1 cellular context compared by ENCODE assay signal in genomic region chr19:1794424-1795185, GRCh38.
A peak's percentile ranks its signal among the peaks of the same experiment; 100 is the strongest.
TF ChIP-seq lines count a peak whose summit lies in the region.

No MANE protein-coding gene starts in this region.

TF ChIP-seq in H1, 55 proteins besides CTCF, POLR2A, EP300 and RAD21 (continued from another document):
- TF ChIP-seq RBBP5 (IDR thresholded peaks at IDR 0.05; ENCODE audit: borderline replicate concordance, low read depth, low read length): no peak
- TF ChIP-seq, protein P1, sequence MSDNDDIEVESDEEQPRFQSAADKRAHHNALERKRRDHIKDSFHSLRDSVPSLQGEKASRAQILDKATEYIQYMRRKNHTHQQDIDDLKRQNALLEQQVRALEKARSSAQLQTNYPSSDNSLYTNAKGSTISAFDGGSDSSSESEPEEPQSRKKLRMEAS (IDR thresholded peaks at IDR 0.05): peak; percentile 30; the same call in 1 of the 2 replicates
- TF ChIP-seq RNF2 (IDR thresholded peaks at IDR 0.05; ENCODE audit: borderline replicate concordance, low read depth, low read length, missing control alignments, poor library complexity, severe bottlenecking): no peak
- TF ChIP-seq SIN3A (conservative IDR thresholded peaks at IDR 0.05 in 1 of 2, IDR thresholded peaks at IDR 0.05 in 1 of 2; ENCODE audit: low read depth in 1 of 2, low read length in 2 of 2): 0 out of 4 replicates have a peak, but pooled peaks of 1 of the 2 experiments have one; percentile 26
- TF ChIP-seq EZH2 (IDR thresholded peaks at IDR 0.05; ENCODE audit: low read depth, low read length, severe bottlenecking): peak; percentile 6
- 0 out of 2 replicates have a peak, but pooled peaks have one; percentile 28 for TF ChIP-seq BACH1 (IDR thresholded peaks at IDR 0.05; ENCODE audit: low read length)
